ENCODE assay signal across 1 cellular context in the genomic region with DNA sequence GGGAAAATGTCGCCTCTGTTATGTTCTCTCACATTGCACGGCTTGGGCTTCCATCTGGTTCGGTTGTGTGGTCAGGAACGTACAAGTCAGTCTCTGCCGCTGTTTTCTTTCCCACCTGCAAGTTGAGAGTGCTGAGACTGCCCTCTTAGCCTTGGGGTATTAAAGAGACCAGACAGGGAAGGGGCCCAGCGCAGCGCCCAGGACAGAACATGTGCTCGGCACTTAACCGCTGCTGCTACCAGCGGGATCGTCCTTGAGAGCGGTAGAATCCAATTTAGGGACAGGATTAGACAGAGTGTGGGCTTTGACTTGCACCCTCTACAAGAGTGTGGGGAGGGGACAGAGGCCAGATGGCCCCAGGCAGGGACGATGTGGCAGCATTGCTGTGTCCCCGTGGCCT.
TF ChIP-seq lines count a peak whose summit lies in the region.

No MANE protein-coding gene starts in this region.

TF ChIP-seq in GM23338, 12 proteins besides CTCF, POLR2A, EP300 and RAD21 (continued from another document):
- TF ChIP-seq, protein P1, sequence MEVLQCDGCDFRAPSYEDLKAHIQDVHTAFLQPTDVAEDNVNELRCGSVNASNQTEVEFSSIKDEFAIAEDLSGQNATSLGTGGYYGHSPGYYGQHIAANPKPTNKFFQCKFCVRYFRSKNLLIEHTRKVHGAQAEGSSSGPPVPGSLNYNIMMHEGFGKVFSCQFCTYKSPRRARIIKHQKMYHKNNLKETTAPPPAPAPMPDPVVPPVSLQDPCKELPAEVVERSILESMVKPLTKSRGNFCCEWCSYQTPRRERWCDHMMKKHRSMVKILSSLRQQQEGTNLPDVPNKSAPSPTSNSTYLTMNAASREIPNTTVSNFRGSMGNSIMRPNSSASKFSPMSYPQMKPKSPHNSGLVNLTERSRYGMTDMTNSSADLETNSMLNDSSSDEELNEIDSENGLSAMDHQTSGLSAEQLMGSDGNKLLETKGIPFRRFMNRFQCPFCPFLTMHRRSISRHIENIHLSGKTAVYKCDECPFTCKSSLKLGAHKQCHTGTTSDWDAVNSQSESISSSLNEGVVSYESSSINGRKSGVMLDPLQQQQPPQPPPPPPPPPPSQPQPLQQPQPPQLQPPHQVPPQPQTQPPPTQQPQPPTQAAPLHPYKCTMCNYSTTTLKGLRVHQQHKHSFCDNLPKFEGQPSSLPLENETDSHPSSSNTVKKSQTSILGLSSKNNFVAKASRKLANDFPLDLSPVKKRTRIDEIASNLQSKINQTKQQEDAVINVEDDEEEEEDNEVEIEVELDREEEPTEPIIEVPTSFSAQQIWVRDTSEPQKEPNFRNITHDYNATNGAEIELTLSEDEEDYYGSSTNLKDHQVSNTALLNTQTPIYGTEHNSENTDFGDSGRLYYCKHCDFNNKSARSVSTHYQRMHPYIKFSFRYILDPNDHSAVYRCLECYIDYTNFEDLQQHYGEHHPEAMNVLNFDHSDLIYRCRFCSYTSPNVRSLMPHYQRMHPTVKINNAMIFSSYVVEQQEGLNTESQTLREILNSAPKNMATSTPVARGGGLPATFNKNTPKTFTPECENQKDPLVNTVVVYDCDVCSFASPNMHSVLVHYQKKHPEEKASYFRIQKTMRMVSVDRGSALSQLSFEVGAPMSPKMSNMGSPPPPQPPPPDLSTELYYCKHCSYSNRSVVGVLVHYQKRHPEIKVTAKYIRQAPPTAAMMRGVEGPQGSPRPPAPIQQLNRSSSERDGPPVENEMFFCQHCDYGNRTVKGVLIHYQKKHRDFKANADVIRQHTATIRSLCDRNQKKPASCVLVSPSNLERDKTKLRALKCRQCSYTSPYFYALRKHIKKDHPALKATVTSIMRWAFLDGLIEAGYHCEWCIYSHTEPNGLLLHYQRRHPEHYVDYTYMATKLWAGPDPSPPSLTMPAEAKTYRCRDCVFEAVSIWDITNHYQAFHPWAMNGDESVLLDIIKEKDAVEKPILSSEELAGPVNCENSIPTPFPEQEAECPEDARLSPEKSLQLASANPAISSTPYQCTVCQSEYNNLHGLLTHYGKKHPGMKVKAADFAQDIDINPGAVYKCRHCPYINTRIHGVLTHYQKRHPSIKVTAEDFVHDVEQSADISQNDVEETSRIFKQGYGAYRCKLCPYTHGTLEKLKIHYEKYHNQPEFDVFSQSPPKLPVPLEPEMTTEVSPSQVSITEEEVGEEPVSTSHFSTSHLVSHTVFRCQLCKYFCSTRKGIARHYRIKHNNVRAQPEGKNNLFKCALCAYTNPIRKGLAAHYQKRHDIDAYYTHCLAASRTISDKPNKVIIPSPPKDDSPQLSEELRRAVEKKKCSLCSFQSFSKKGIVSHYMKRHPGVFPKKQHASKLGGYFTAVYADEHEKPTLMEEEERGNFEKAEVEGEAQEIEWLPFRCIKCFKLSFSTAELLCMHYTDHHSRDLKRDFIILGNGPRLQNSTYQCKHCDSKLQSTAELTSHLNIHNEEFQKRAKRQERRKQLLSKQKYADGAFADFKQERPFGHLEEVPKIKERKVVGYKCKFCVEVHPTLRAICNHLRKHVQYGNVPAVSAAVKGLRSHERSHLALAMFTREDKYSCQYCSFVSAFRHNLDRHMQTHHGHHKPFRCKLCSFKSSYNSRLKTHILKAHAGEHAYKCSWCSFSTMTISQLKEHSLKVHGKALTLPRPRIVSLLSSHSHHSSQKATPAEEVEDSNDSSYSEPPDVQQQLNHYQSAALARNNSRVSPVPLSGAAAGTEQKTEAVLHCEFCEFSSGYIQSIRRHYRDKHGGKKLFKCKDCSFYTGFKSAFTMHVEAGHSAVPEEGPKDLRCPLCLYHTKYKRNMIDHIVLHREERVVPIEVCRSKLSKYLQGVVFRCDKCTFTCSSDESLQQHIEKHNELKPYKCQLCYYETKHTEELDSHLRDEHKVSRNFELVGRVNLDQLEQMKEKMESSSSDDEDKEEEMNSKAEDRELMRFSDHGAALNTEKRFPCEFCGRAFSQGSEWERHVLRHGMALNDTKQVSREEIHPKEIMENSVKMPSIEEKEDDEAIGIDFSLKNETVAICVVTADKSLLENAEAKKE (CRISPR knock-in tag; IDR thresholded peaks at IDR 0.05) = no peak
- TF ChIP-seq EZH2 (IDR thresholded peaks at IDR 0.05; ENCODE audit: low read depth, unreplicated experiment) = no peak
- no peak for TF ChIP-seq POLR2AphosphoS5 (IDR thresholded peaks at IDR 0.05; ENCODE audit: low read depth)
- no peak for TF ChIP-seq EZH2phosphoT487 (IDR thresholded peaks at IDR 0.05; ENCODE audit: unreplicated experiment)
- TF ChIP-seq CREB1 (CRISPR knock-in tag; IDR thresholded peaks at IDR 0.05; ENCODE audit: low read depth) = no peak
TF ChIP-seq in GM23338: peak in this region for 0.
